ENCODE assay signal across 8 cellular contexts in the genomic region with DNA sequence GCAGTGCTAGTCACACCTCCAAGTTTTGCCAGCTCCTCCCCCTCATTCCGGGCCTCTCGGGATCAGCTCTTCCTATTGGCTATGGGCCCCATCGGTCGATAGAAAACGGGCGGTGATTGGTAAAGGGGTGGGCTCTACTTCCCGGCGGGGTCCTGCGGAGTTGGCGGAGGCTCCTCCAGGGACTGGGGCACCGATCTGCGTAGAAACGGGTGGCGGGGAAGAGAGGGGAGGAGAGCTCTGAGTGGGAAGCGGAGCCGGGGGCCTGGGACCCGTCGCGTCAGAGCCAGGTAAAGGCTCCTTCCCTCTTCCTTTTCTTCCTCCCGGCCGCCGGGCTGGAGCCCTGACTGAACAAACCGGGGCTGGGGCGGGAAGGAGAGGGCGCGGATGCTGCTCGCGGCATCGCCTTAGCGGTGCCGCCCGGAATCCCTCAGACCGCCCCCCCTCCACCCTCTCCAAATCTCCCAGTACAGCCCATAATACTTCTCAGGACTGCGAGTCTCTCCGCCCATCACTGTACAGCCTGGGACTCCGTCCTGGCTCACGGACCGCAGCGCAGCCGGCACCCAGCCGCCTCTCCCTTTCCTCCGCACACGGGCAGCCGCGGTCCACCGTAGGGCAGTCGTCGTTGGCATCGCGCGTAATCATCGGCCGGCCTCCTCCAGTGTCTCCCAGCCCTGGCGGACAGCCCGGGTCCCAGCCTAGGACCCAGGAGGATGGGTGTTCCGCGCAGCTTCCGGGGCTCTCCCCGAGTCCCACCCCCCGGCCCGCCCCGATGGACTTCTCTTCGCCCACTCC. TPM values are rescaled to one million over a fixed set of nuclear protein-coding genes. Genes with fewer than 3 reads are reported as not detected.
DNase-seq lines count a peak whose midpoint lies in the region; ATAC-seq and TF ChIP-seq lines count a peak whose summit lies in the region.
"Not testable (repeated sequence)": the region's sequence is repeated elsewhere in the genome, so short reads cannot be mapped to it uniquely, and the experiment has no call there.

A gene (plus strand): TSS at position 178 of the 795 bp plus-strand sequence. CDS start 2,430 bp downstream, outside the sequence.

- not testable (repeated sequence) for H3K36me3 Mint-ChIP-seq in CD4-positive, alpha-beta T cell (ENCODE audit: low read depth)

- peak within 1 kb of the TSS; percentile 7 for H3K27ac Mint-ChIP-seq in CD4-positive, alpha-beta T cell

- 0 to 1% methylated on average over 10 to 26 of the region's 63 CpGs for WGBS in GM23248 (ENCODE audit: low coverage in 1 of 2, low lambda C conversion rate in 2 of 2, missing lambda C conversion rate in 2 of 2), 2 experiments

- intact Hi-C loops in CD4-positive, alpha-beta T cell (cut with DNase I, micrococcal nuclease) = not testable (repeated sequence)

- peak within 1 kb of the TSS; percentile 75 for H2AFZ ChIP-seq in GM23248

- CTCF ChIA-PET in CD4-positive, alpha-beta T cell (lab: Charles Lee) = not testable (repeated sequence)

- peak within 1 kb of the TSS; percentile 87 for H3K4me3 Mint-ChIP-seq in CD4-positive, alpha-beta T cell

- not testable (repeated sequence) for TF ChIP-seq CTCF in CD4-positive, alpha-beta T cell (IDR thresholded peaks at IDR 0.05)

- peak within 1 kb of the TSS; percentile 89 for H3K9ac ChIP-seq in GM23248

- H3K4me3 ChIP-seq in GM23248 = peak within 1 kb of the TSS; percentile 82
- H3K4me3 ChIP-seq in SJCRH30 = peak within 1 kb of the TSS; percentile 44

- H3K4me2 ChIP-seq in GM23248 (ENCODE audit: unreplicated experiment) = not testable (repeated sequence)

- peak; percentile 1 to 44 (median 21) for DNase-seq in CD4-positive, alpha-beta T cell
- DNase-seq in GM23248 (peak; percentile 67), M059J (ENCODE audit: low read depth) (peak; percentile 63), SJCRH30 (peak; percentile 74), activated T-helper 1 cell treated with Interleukin-2 at 50 U/mL for 16 hours (ENCODE audit: low read depth) (peak; percentile 9), midbrain (lab: John Stamatoyannopoulos, UW) (peak; percentile 31)
- DNase-seq in stimulated activated CD4-positive, alpha-beta T cell treated with anti-CD3 and anti-CD28 coated beads, TNF-alpha, amount 100 ng/mL, for 1 hour (ENCODE audit: low read depth in 3 of 3, low spot score in 1 of 3) = peak in 2 of 3 donors; percentile 1 to 22

- H4K20me1 ChIP-seq in GM23248 (ENCODE audit: insufficient read depth) = not testable (repeated sequence)

- H3K4me1 ChIP-seq in GM23248 (ENCODE audit: insufficient read depth); SJCRH30: not testable (repeated sequence)

- ATAC-seq in CD4-positive, alpha-beta T cell (ENCODE audit: poor library complexity) = peak; percentile 0
- peak; percentile 50 for ATAC-seq in esophagus mucosa

- H3K27me3 Mint-ChIP-seq in CD4-positive, alpha-beta T cell = not testable (repeated sequence)

- not testable (repeated sequence) for H3K27ac ChIP-seq in CD4-positive, alpha-beta T cell (ENCODE audit: low read depth, low read length); SJCRH30
- peak within 1 kb of the TSS; percentile 91 for H3K27ac ChIP-seq in GM23248

- H3K79me2 ChIP-seq in GM23248 (ENCODE audit: insufficient read depth) = not testable (repeated sequence)

- not testable (repeated sequence) for H3K9me2 ChIP-seq in GM23248 (ENCODE audit: insufficient read depth)

- not testable (repeated sequence) for H3F3A ChIP-seq in GM23248 (ENCODE audit: insufficient read depth)

- not testable (repeated sequence) for H3K4me1 Mint-ChIP-seq in CD4-positive, alpha-beta T cell (ENCODE audit: low read depth)

- POLR2A ChIA-PET in CD4-positive, alpha-beta T cell (lab: Charles Lee) = interaction anchor here (1.2 kb wide), 1 partner anchor 348 kb away, joined by 3 read pairs; no protein-coding TSS in a partner anchor

- H3K27me3 ChIP-seq in CD4-positive, alpha-beta T cell (ENCODE audit: control insufficient read depth, insufficient read depth, low read length); GM23248 (replicated peaks; ENCODE audit: insufficient read depth); SJCRH30: not testable (repeated sequence)

- not testable (repeated sequence) for H3K9me3 ChIP-seq in CD4-positive, alpha-beta T cell (ENCODE audit: control insufficient read depth, low read length); GM23248 (ENCODE audit: low read depth); SJCRH30 (replicated peaks)

- H3K9me3 Mint-ChIP-seq in CD4-positive, alpha-beta T cell = not testable (repeated sequence)

- not testable (repeated sequence) for H3K36me3 ChIP-seq in GM23248 (ENCODE audit: low read depth); SJCRH30

- in situ Hi-C loops in GM23248 (cut with MboI) = not testable (repeated sequence)

RNA-seq across cellular contexts. Expression of the gene that starts here (rescaled TPM):
- 10 to 100 TPM; 15.2 to 17.7 TPM for total RNA-seq in CD4-positive, alpha-beta T cell
- total RNA-seq in GM23248 (2014; rRNA removed; shearing (Covaris generic)) = 51.1 and 55.3 TPM in 2 replicates
- polyA plus RNA-seq in GM23248 (2016; fragmentation: Nextera tagmentation; extraction: Ambion mirVana) = 35.8 and 42.3 TPM in 2 replicates
- total RNA-seq in M059J (2014; rRNA removed; shearing (Covaris generic)) = 38.8 and 69.6 TPM in 2 replicates
- 60.7 and 67.7 TPM in 2 replicates for total RNA-seq in SJCRH30 (2014; rRNA removed; shearing (Covaris generic))
- 33.0 TPM for total RNA-seq in esophagus mucosa

Comparison
In these comparisons a context has a peak if more than half of its experiments do, and no peak if none do; other contexts are left out.
1. DNase-seq: peak in every context shown above with its lines; median percentile 74 in SJCRH30; 67 in GM23248; 63 in M059J; 31 in midbrain; 21 in CD4-positive, alpha-beta T cell; 12 in stimulated activated CD4-positive, alpha-beta T cell treated with anti-CD3 and anti-CD28 coated beads, TNF-alpha, amount 100 ng/mL, for 1 hour; 9 in activated T-helper 1 cell treated with Interleukin-2 at 50 U/mL for 16 hours.